Comparison of ENCODE assay signal across 8 cellular contexts in genomic region chr11:65121447-65121864, GRCh38. TPM values are rescaled to one million over a fixed set of nuclear protein-coding genes. Genes with fewer than 3 reads are reported as not detected.
DNase-seq lines count a peak whose midpoint lies in the region; ATAC-seq, FAIRE-seq and TF ChIP-seq lines count a peak whose summit lies in the region.

No MANE protein-coding gene starts in this region.

- peak overlapping the region; percentile 75 for H3K9ac ChIP-seq in endodermal cell (ENCODE audit: extremely low read depth, low read length, poor library complexity, severe bottlenecking)
- peak overlapping the region; percentile 88 for H3K9ac ChIP-seq in neural progenitor cell

- 3% methylated on average over 19 to 22 of the region's 22 CpGs for WGBS in endodermal cell (ENCODE audit: insufficient coverage in 1 of 2, insufficient read length in 1 of 2), 2 experiments

- POLR2A ChIA-PET in RWPE1 (lab: Yijun Ruan, JAX; ENCODE audit: low non-redundant PET), result interaction anchor here (0.6 to 1.9 kb wide), 6 partner anchors 9 to 148 kb away, joined by 3 to 9 read pairs (median 8); partner anchors contain the start of genes CAPN1, SYVN1 and TM7SF2

- CTCF ChIA-PET in RWPE1 (lab: Yijun Ruan, JAX), result interaction anchor here (0.6 to 1.5 kb wide), 5 partner anchors 10 to 71 kb away, joined by 3 to 12 read pairs (median 4); partner anchors contain the start of gene TM7SF2

- H3K4me3 ChIP-seq in endodermal cell (ENCODE audit: low read length) (peak overlapping the region; percentile 96), neural progenitor cell (peak overlapping the region; percentile 85)

- H3K4me3 Mint-ChIP-seq in endodermal cell (peak overlapping the region; percentile 98), neural progenitor cell (peak overlapping the region; percentile 100)

- H3K36me3 ChIP-seq in endodermal cell (ENCODE audit: control insufficient read depth, insufficient read depth, low read length) (peaks cover 59% of the 10 kb centered on the region), neural progenitor cell (peaks cover 4% of the 10 kb centered on the region)

- DNase-seq in GM19239 (ENCODE audit: insufficient read length, low spot score) (no peak), RWPE1 (ENCODE audit: low spot score) (no peak), endodermal cell (peak; percentile 55), neural progenitor cell (ENCODE audit: low spot score) (peak; percentile 39), glomerular visceral epithelial cell (ENCODE audit: extremely low spot score) (no peak)

- ATAC-seq in HG03442 (IDR thresholded peaks at IDR 0.05; ENCODE audit: unreplicated experiment), result no peak
- ATAC-seq in GM18517 (IDR thresholded peaks at IDR 0.05; ENCODE audit: unreplicated experiment), result no peak
- ATAC-seq in HG02759 (IDR thresholded peaks at IDR 0.05; ENCODE audit: unreplicated experiment), result no peak

- H3K27ac Mint-ChIP-seq in endodermal cell (peak overlapping the region; percentile 99), neural progenitor cell (peak overlapping the region; percentile 78)

- H3F3A ChIP-seq in neural progenitor cell (ENCODE audit: low read depth), result peaks cover 58% of the 10 kb centered on the region

- H3K27me3 ChIP-seq in endodermal cell (ENCODE audit: control insufficient read depth, insufficient read depth, low read length, poor library complexity, severe bottlenecking) (no peaks in the 10 kb centered on the region), neural progenitor cell (no peaks in the 10 kb centered on the region)

- peaks cover 9% of the 10 kb centered on the region for H3K4me1 Mint-ChIP-seq in endodermal cell
- peaks cover 23% of the 10 kb centered on the region for H3K4me1 Mint-ChIP-seq in neural progenitor cell

- no peak for TF ChIP-seq CTCF in RWPE1 (conservative IDR thresholded peaks at IDR 0.05; ENCODE audit: low read depth)
- no peak for TF ChIP-seq CTCF in endodermal cell (conservative IDR thresholded peaks at IDR 0.05)
- TF ChIP-seq CTCF in neural progenitor cell (IDR thresholded peaks at IDR 0.05), result no peak

- H3K4me2 ChIP-seq in neural progenitor cell, result peak overlapping the region; percentile 95

- peak overlapping the region; percentile 88 for H3K27ac ChIP-seq in RWPE1
- peak overlapping the region; percentile 1 for H3K27ac ChIP-seq in endodermal cell (ENCODE audit: low read depth, low read length)
- no peak overlapping the region for H3K27ac ChIP-seq in neural progenitor cell

- peaks cover 37% of the 10 kb centered on the region for H3K36me3 Mint-ChIP-seq in endodermal cell (ENCODE audit: low read depth)
- H3K36me3 Mint-ChIP-seq in neural progenitor cell, result peaks cover 9% of the 10 kb centered on the region

- peaks cover 6% of the 10 kb centered on the region for H4K20me1 ChIP-seq in neural progenitor cell (ENCODE audit: low read depth)

- H3K9me3 ChIP-seq in endodermal cell (ENCODE audit: control insufficient read depth, low read length), result no peaks in the 10 kb centered on the region
- no peaks in the 10 kb centered on the region for H3K9me3 ChIP-seq in neural progenitor cell (ENCODE audit: low read depth)

- no peak overlapping the region for H2AFZ ChIP-seq in neural progenitor cell (replicated peaks)

- H3K27me3 Mint-ChIP-seq in endodermal cell (ENCODE audit: insufficient read depth), result no peaks in the 10 kb centered on the region
- peaks cover 9% of the 10 kb centered on the region for H3K27me3 Mint-ChIP-seq in neural progenitor cell (ENCODE audit: insufficient read depth, low read depth)

- peaks cover 2% of the 10 kb centered on the region for H3K4me1 ChIP-seq in endodermal cell (ENCODE audit: control insufficient read depth, insufficient read depth, low read length)
- H3K4me1 ChIP-seq in neural progenitor cell, result peaks cover 10% of the 10 kb centered on the region

- H3K9me3 Mint-ChIP-seq in endodermal cell (no peaks in the 10 kb centered on the region), neural progenitor cell (no peaks in the 10 kb centered on the region)

- FAIRE-seq in GM19239 (lab: Jason Lieb, UNC), result peak; percentile 69

- H3K79me2 ChIP-seq in neural progenitor cell (ENCODE audit: low read depth), result peaks cover 51% of the 10 kb centered on the region

RNA-seq across cellular contexts. Expression of gene FAU, which starts 0.5 kb away (rescaled TPM):
- 100 to 1,000 TPM; 774 to 802 TPM for total RNA-seq in endodermal cell
- polyA plus RNA-seq in endodermal cell (2013, experiment 1 of 2), result 857 TPM
- 794 TPM for polyA plus RNA-seq in endodermal cell (2013, experiment 2 of 2)
- total RNA-seq in neural progenitor cell (ENCODE audit: low replicate concordance), result 227 and 288 TPM in 2 replicates

RNA-seq across cellular contexts. Expression of gene MRPL49, which starts 0.7 kb away (rescaled TPM):
- 10 to 100 TPM; 53.9 to 56.6 TPM for total RNA-seq in endodermal cell
- polyA plus RNA-seq in endodermal cell (2013, experiment 1 of 2), result 37.3 TPM
- polyA plus RNA-seq in endodermal cell (2013, experiment 2 of 2), result 36.6 TPM
- 38.3 and 57.5 TPM in 2 replicates for total RNA-seq in neural progenitor cell (ENCODE audit: low replicate concordance)

RNA-seq across cellular contexts. Expression of gene ZNHIT2, which starts 4.0 kb away (rescaled TPM):
- total RNA-seq in endodermal cell (10 to 100 TPM; 11.0 to 11.8 TPM), neural progenitor cell (ENCODE audit: low replicate concordance) (1.5 and 8.1 TPM in 2 replicates)
- polyA plus RNA-seq in endodermal cell (2013, experiment 1 of 2), result 6.0 TPM
- 5.4 TPM for polyA plus RNA-seq in endodermal cell (2013, experiment 2 of 2)

RNA-seq across cellular contexts. Expression of gene TM7SF2, which starts 9.8 kb away (rescaled TPM):
- total RNA-seq in endodermal cell (100 to 1,000 TPM in 1 of 2 donors, 10 to 100 TPM in 1; 97.9 to 108 TPM), neural progenitor cell (ENCODE audit: low replicate concordance) (36.1 and 109 TPM in 2 replicates)
- polyA plus RNA-seq in endodermal cell (2013, experiment 1 of 2), result 75.3 TPM
- polyA plus RNA-seq in endodermal cell (2013, experiment 2 of 2), result 70.5 TPM

RNA-seq across cellular contexts. Expression of gene SYVN1, which starts 12.9 kb away (rescaled TPM):
- total RNA-seq in endodermal cell, result 10 to 100 TPM; 30.4 to 39.5 TPM
- 32.8 TPM for polyA plus RNA-seq in endodermal cell (2013, experiment 1 of 2)
- 25.3 TPM for polyA plus RNA-seq in endodermal cell (2013, experiment 2 of 2)
- total RNA-seq in neural progenitor cell (ENCODE audit: low replicate concordance), result 7.2 and 12.0 TPM in 2 replicates

Comparison
In these comparisons a context has a peak if more than half of its experiments do, and no peak if none do; other contexts are left out.
1. DNase-seq: peak in endodermal cell (single experiment) and neural progenitor cell (single experiment); none in GM19239 (single experiment), RWPE1 (single experiment) and glomerular visceral epithelial cell (single experiment).